11 cellular contexts compared by ENCODE assay signal in the genomic region with DNA sequence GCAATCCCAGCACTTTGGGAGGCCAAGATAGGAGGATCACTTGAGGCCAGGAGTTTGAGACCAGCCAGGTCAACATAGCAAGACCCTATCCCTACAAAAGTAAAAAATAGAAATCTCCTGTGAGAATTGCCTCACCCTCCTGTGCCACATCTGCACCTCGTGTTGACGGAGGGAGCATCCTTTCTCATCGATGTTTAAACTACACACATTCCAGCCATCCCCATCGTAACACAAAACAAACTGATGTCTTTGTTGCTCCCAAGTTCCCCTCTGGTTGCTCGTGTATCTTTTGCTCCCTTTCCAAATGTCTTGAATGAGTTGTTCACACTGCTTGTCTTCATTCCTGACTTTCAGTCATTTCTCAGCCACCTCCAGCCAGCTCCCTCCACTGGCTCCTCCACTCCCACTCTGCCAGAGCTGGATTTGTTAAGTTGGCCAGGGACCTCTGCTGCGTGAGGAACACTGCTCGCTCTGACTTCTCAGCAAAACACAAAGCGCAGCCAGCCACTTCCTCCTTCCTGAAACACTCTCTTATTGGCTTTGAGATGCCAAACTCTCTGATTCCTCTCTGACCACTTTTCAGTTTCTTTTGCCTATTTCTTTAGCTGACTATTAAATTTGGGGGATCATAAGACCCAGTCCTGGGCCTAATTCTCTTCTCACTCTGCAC. TPM values are rescaled to one million over a fixed set of nuclear protein-coding genes. Genes with fewer than 3 reads are reported as not detected.
DNase-seq lines count a peak whose midpoint lies in the region; ATAC-seq, FAIRE-seq and TF ChIP-seq lines count a peak whose summit lies in the region.
"Had no signal": no experiment of that assay in that cellular context is flagged by ENCODE, and none has a peak within 500 bp of the region (broad histone marks: within the 10 kb centered on the region; RNA-seq: fewer than 3 reads in every experiment).

No MANE protein-coding gene starts in this region.

- no peaks in the 10 kb centered on the region for H3K9me3 Mint-ChIP-seq in dendritic cell treated with granulocyte-macrophage colony-stimulating factor and Interleukin-4, amounts not matched to agents 40 ng/mL and 50 ng/mL, for 4 days
- H3K9me3 Mint-ChIP-seq in neural crest cell: no peaks in the 10 kb centered on the region

- intact Hi-C loops in dendritic cell treated with granulocyte-macrophage colony-stimulating factor and Interleukin-4, amounts not matched to agents 40 ng/mL and 50 ng/mL, for 4 days (cut with micrococcal nuclease): no loop called here

- FAIRE-seq in D721Med (lab: Jason Lieb, UNC): no peak

- H3K4me1 Mint-ChIP-seq in dendritic cell treated with granulocyte-macrophage colony-stimulating factor and Interleukin-4, amounts not matched to agents 40 ng/mL and 50 ng/mL, for 4 days (ENCODE audit: low read depth): peaks cover 44% of the 10 kb centered on the region
- H3K4me1 Mint-ChIP-seq in neural crest cell: no peaks in the 10 kb centered on the region

- TF ChIP-seq CTCF in neural crest cell (conservative IDR thresholded peaks at IDR 0.05) (no peak), D721Med (IDR thresholded peaks at IDR 0.05; ENCODE audit: insufficient read depth, missing control alignments) (no peak), omental fat pad (IDR thresholded peaks at IDR 0.05) (no peak)

- no peaks in the 10 kb centered on the region for H3K36me3 Mint-ChIP-seq in dendritic cell treated with granulocyte-macrophage colony-stimulating factor and Interleukin-4, amounts not matched to agents 40 ng/mL and 50 ng/mL, for 4 days (ENCODE audit: low read depth)
- no peaks in the 10 kb centered on the region for H3K36me3 Mint-ChIP-seq in neural crest cell (ENCODE audit: low read depth)

- H3K27me3 Mint-ChIP-seq in dendritic cell treated with granulocyte-macrophage colony-stimulating factor and Interleukin-4, amounts not matched to agents 40 ng/mL and 50 ng/mL, for 4 days: no peaks in the 10 kb centered on the region
- H3K27me3 Mint-ChIP-seq in neural crest cell (ENCODE audit: low read depth): no peaks in the 10 kb centered on the region

- H3K4me3 Mint-ChIP-seq in dendritic cell treated with granulocyte-macrophage colony-stimulating factor and Interleukin-4, amounts not matched to agents 40 ng/mL and 50 ng/mL, for 4 days: peak overlapping the region; percentile 59
- H3K4me3 Mint-ChIP-seq in neural crest cell: no peak overlapping the region

- peak overlapping the region; percentile 84 for H3K27ac Mint-ChIP-seq in dendritic cell treated with granulocyte-macrophage colony-stimulating factor and Interleukin-4, amounts not matched to agents 40 ng/mL and 50 ng/mL, for 4 days
- peak overlapping the region; percentile 1 for H3K27ac Mint-ChIP-seq in neural crest cell (ENCODE audit: unreplicated experiment)

- DNase-seq in CD1c-positive myeloid dendritic cell (ENCODE audit: extremely low spot score) (peak; percentile 71), Kasumi-1 (lab: John Stamatoyannopoulos, UW) (peak; percentile 65 to 82), neural crest cell (ENCODE audit: low read depth, low spot score) (no peak), D721Med (ENCODE audit: insufficient read length, low spot score) (no peak), cerebellar cortex (ENCODE audit: low spot score) (no peak), omental fat pad (ENCODE audit: low spot score) (no peak)
- DNase-seq: colonic mucosa, DMS79 treated with DMSO at 0.1 percent for 48 hours, NCI-H1694 had no signal

- ATAC-seq in omental fat pad (ENCODE audit: low FRiP score) (no peak), HG02885 (IDR thresholded peaks at IDR 0.05; ENCODE audit: poor library complexity, unreplicated experiment) (no peak)

RNA-seq across cellular contexts. Expression of a gene that starts 53.6 kb away (rescaled TPM):
- total RNA-seq in neural crest cell (74.6 and 76.1 TPM in 2 replicates), omental fat pad (100 to 1,000 TPM; 124 to 638 (median 294) TPM)

Comparison
In these comparisons a context has a peak if more than half of its experiments do, and no peak if none do; other contexts are left out.
1. DNase-seq: peak in CD1c-positive myeloid dendritic cell (single experiment) and Kasumi-1 (2 of 2); none in neural crest cell (single experiment), D721Med (single experiment), cerebellar cortex (single experiment) and omental fat pad (single experiment).